23 cellular contexts compared by ENCODE assay signal in the genomic region with DNA sequence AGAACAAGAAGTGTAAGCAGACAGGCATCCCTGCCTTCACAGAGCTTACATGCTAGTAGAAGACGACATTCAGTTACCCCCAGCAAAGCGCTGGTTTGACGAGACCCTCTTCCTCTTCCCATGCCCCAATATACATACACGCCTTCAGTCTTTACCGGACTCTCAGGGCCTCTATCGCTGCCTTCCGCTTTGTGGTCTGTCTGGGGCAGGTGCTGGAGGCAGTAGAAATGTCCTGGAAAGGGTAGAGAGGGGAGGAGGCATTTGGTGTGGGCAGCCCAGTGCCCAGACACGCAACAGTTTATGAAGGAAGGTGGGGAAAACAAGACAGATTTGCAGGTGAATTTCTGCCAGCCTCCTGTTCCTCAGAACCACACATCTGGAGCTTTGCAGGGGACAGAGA. TPM values are rescaled to one million over a fixed set of nuclear protein-coding genes. Genes with fewer than 3 reads are reported as not detected.
DNase-seq lines count a peak whose midpoint lies in the region; ATAC-seq and TF ChIP-seq lines count a peak whose summit lies in the region.
"Had no signal": no experiment of that assay in that cellular context is flagged by ENCODE, and none has a peak within 500 bp of the region (broad histone marks: within the 10 kb centered on the region; RNA-seq: fewer than 3 reads in every experiment).

No MANE protein-coding gene starts in this region.

- POLR2A ChIA-PET in CD4-positive, alpha-beta memory T cell (lab: Charles Lee; ENCODE audit: partially characterized antibody), result interaction anchor here (1.0 to 10.9 kb wide), 4 partner anchors 8 to 433 kb away, joined by 5 to 220 read pairs (median 53); partner anchors contain the start of genes CD164, MICAL1 and ZBTB24
- POLR2A ChIA-PET in naive thymus-derived CD4-positive, alpha-beta T cell (lab: Charles Lee), result interaction anchor here (0.6 to 2.2 kb wide), 5 partner anchors 10 to 73 kb away, joined by 3 to 8 read pairs (median 4); partner anchors contain the start of genes CD164 and MICAL1

- H3K27ac ChIP-seq in CD4-positive, alpha-beta memory T cell (ENCODE audit: low read depth, low read length), result no peak overlapping the region
- H3K27ac ChIP-seq in naive thymus-derived CD4-positive, alpha-beta T cell (ENCODE audit: low read depth, low read length), result no peak overlapping the region
- H3K27ac ChIP-seq: cardiac muscle cell, right atrium auricular region, thoracic aorta had no signal

- H3K9me3 Mint-ChIP-seq in CD14-positive monocyte, result peaks cover 0 to 2% (median 0%) of the 10 kb centered on the region in 7 donors
- peaks cover 0 to 1% (median 0%) of the 10 kb centered on the region in 8 donors for H3K9me3 Mint-ChIP-seq in CD4-positive, alpha-beta memory T cell
- no peaks in the 10 kb centered on the region for H3K9me3 Mint-ChIP-seq in activated T-helper 17 cell treated with anti-CD3 and anti-CD28 coated beads, Interleukin-2, amount 50 U/mL, for 72 hours
- no peaks in the 10 kb centered on the region for H3K9me3 Mint-ChIP-seq in naive thymus-derived CD4-positive, alpha-beta T cell
- H3K9me3 Mint-ChIP-seq: endodermal cell; stimulated activated naive CD8-positive, alpha-beta T cell treated with anti-CD3 and anti-CD28 coated beads, Interleukin-15, Interleukin-2, amounts not matched to agents 100 ng/mL and 50 ng/mL, for 24 hours had no signal

- no peak for ATAC-seq in activated T-helper 17 cell treated with anti-CD3 and anti-CD28 coated beads, Interleukin-2, amount 50 U/mL, for 72 hours (replicated peaks)
- no peak for ATAC-seq in naive thymus-derived CD4-positive, alpha-beta T cell
- no peak for ATAC-seq in GM21619 (IDR thresholded peaks at IDR 0.05; ENCODE audit: unreplicated experiment)
- ATAC-seq: esophagus mucosa had no signal

- CTCF ChIA-PET in CD4-positive, alpha-beta memory T cell (lab: Charles Lee; ENCODE audit: partially characterized antibody), result interaction anchor here (1.3 to 1.5 kb wide), 2 partner anchors 50 to 64 kb away, joined by 3 to 5 read pairs; no protein-coding TSS in a partner anchor
- CTCF ChIA-PET in naive thymus-derived CD4-positive, alpha-beta T cell (lab: Charles Lee), result no interaction called here

- H3K27ac Mint-ChIP-seq in CD14-positive monocyte, result peak overlapping the region in 5 of 7 donors; percentile 18 to 63 (median 20)
- H3K27ac Mint-ChIP-seq in CD4-positive, alpha-beta memory T cell, result peak overlapping the region in 6 of 7 donors; percentile 2 to 81 (median 68)
- H3K27ac Mint-ChIP-seq in activated T-helper 17 cell treated with anti-CD3 and anti-CD28 coated beads, Interleukin-2, amount 50 U/mL, for 72 hours, result peak overlapping the region; percentile 32
- peak overlapping the region; percentile 21 to 87 (median 70) for H3K27ac Mint-ChIP-seq in naive thymus-derived CD4-positive, alpha-beta T cell
- H3K27ac Mint-ChIP-seq: endodermal cell; stimulated activated naive CD8-positive, alpha-beta T cell treated with anti-CD3 and anti-CD28 coated beads, Interleukin-15, Interleukin-2, amounts not matched to agents 100 ng/mL and 50 ng/mL, for 24 hours had no signal

- intact Hi-C loops in CD14-positive monocyte (cut with micrococcal nuclease), result no loop called here
- intact Hi-C loops in CD4-positive, alpha-beta memory T cell (cut with micrococcal nuclease), result no loop called here
- intact Hi-C loops in naive thymus-derived CD4-positive, alpha-beta T cell (cut with micrococcal nuclease), result loop anchor here in 1 of 2 donors (10.0 kb wide), 1 partner anchor 1428 kb away; the partner anchor contains the start of gene AMD1

- peaks cover 56 to 86% of the 10 kb centered on the region in 2 donors for H3K36me3 Mint-ChIP-seq in CD14-positive monocyte
- peaks cover 18 to 55% of the 10 kb centered on the region in 2 donors for H3K36me3 Mint-ChIP-seq in CD4-positive, alpha-beta memory T cell
- peaks cover 51% of the 10 kb centered on the region for H3K36me3 Mint-ChIP-seq in activated T-helper 17 cell treated with anti-CD3 and anti-CD28 coated beads, Interleukin-2, amount 50 U/mL, for 72 hours (ENCODE audit: low read depth)
- peaks cover 0 to 35% (median 0%) of the 10 kb centered on the region in 5 donors for H3K36me3 Mint-ChIP-seq in naive thymus-derived CD4-positive, alpha-beta T cell

- TF ChIP-seq CTCF in CD14-positive monocyte (IDR thresholded peaks at IDR 0.05), result no peak

- no peak overlapping the region for H3K4me3 ChIP-seq in CD4-positive, alpha-beta memory T cell (ENCODE audit: low read length in 2 of 2)
- H3K4me3 ChIP-seq in naive thymus-derived CD4-positive, alpha-beta T cell (ENCODE audit: low read length), result no peak overlapping the region
- H3K4me3 ChIP-seq: cardiac muscle cell, right atrium auricular region, thoracic aorta had no signal

- peaks cover 0 to 2% (median 1%) of the 10 kb centered on the region in 3 donors for H3K27me3 Mint-ChIP-seq in CD14-positive monocyte (ENCODE audit: low read depth in 3 of 3)
- no peaks in the 10 kb centered on the region for H3K27me3 Mint-ChIP-seq in CD4-positive, alpha-beta memory T cell
- no peaks in the 10 kb centered on the region for H3K27me3 Mint-ChIP-seq in activated T-helper 17 cell treated with anti-CD3 and anti-CD28 coated beads, Interleukin-2, amount 50 U/mL, for 72 hours
- no peaks in the 10 kb centered on the region for H3K27me3 Mint-ChIP-seq in naive thymus-derived CD4-positive, alpha-beta T cell
- H3K27me3 Mint-ChIP-seq: stimulated activated naive CD8-positive, alpha-beta T cell treated with anti-CD3 and anti-CD28 coated beads, Interleukin-15, Interleukin-2, amounts not matched to agents 100 ng/mL and 50 ng/mL, for 24 hours had no signal

- DNase-seq in CD14-positive monocyte (ENCODE audit: low spot score), result no peak
- DNase-seq in CD4-positive, alpha-beta memory T cell, result no peak
- no peak for DNase-seq in naive thymus-derived CD4-positive, alpha-beta T cell
- no peak for DNase-seq in midbrain (lab: John Stamatoyannopoulos, UW)
- no peak for DNase-seq in NCI-H146 treated with DMSO at 0.1 percent for 48 hours (lab: John Stamatoyannopoulos, UW; ENCODE audit: unreplicated experiment)
- DNase-seq in AML-193 (lab: John Stamatoyannopoulos, UW), result no peak
- DNase-seq: activated CD4-positive, alpha-beta T cell treated with anti-CD3 and anti-CD28 coated beads, Interleukin-2, amount 50 U/mL, for 48 hours; activated effector memory CD4-positive, alpha-beta T cell treated with anti-CD3 and anti-CD28 coated beads, Interleukin-2, amount 50 U/mL, for 16 hours; activated T-cell treated with anti-CD3 and anti-CD28 coated beads for 4 hours; CD4-positive, CD25-positive, alpha-beta regulatory T cell; cortex of kidney; DMS 273 treated with DMSO at 0.1 percent for 48 hours; endodermal cell; KBM-7; NCI-H1092; NCI-H1694 treated with DMSO at 0.1 percent for 48 hours had no signal

- H3K4me3 Mint-ChIP-seq in CD14-positive monocyte, result no peak overlapping the region
- no peak overlapping the region for H3K4me3 Mint-ChIP-seq in CD4-positive, alpha-beta memory T cell
- no peak overlapping the region for H3K4me3 Mint-ChIP-seq in activated T-helper 17 cell treated with anti-CD3 and anti-CD28 coated beads, Interleukin-2, amount 50 U/mL, for 72 hours
- H3K4me3 Mint-ChIP-seq in naive thymus-derived CD4-positive, alpha-beta T cell, result no peak overlapping the region
- H3K4me3 Mint-ChIP-seq: endodermal cell; stimulated activated naive CD8-positive, alpha-beta T cell treated with anti-CD3 and anti-CD28 coated beads, Interleukin-15, Interleukin-2, amounts not matched to agents 100 ng/mL and 50 ng/mL, for 24 hours had no signal

- H3K4me1 Mint-ChIP-seq in CD14-positive monocyte, result peaks cover 37% of the 10 kb centered on the region
- peaks cover 29 to 57% (median 37%) of the 10 kb centered on the region in 4 donors for H3K4me1 Mint-ChIP-seq in CD4-positive, alpha-beta memory T cell
- peaks cover 33% of the 10 kb centered on the region for H3K4me1 Mint-ChIP-seq in activated T-helper 17 cell treated with anti-CD3 and anti-CD28 coated beads, Interleukin-2, amount 50 U/mL, for 72 hours
- H3K4me1 Mint-ChIP-seq in naive thymus-derived CD4-positive, alpha-beta T cell, result peaks cover 29 to 55% (median 48%) of the 10 kb centered on the region in 7 donors
- H3K4me1 Mint-ChIP-seq: endodermal cell had no signal

- peaks cover 23% of the 10 kb centered on the region for H3K36me3 ChIP-seq in CD4-positive, alpha-beta memory T cell (ENCODE audit: insufficient read depth, low read length)
- peaks cover 1 to 59% (median 4%) of the 10 kb centered on the region in 3 experiments for H3K36me3 ChIP-seq in naive thymus-derived CD4-positive, alpha-beta T cell (ENCODE audit: control insufficient read depth in 2 of 3, insufficient read depth in 3 of 3, low read length in 3 of 3)
- H3K36me3 ChIP-seq: cardiac muscle cell had no signal

- H3K9me3 ChIP-seq in CD4-positive, alpha-beta memory T cell (ENCODE audit: control insufficient read depth in 1 of 2, low read length in 2 of 2), result no peaks in the 10 kb centered on the region
- no peaks in the 10 kb centered on the region for H3K9me3 ChIP-seq in naive thymus-derived CD4-positive, alpha-beta T cell (ENCODE audit: control insufficient read depth in 2 of 3, low read length in 3 of 3)
- H3K9me3 ChIP-seq: right atrium auricular region, thoracic aorta had no signal

- no peaks in the 10 kb centered on the region for H3K27me3 ChIP-seq in CD4-positive, alpha-beta memory T cell (ENCODE audit: insufficient read depth, low read length)
- H3K27me3 ChIP-seq in naive thymus-derived CD4-positive, alpha-beta T cell (ENCODE audit: control insufficient read depth in 2 of 2, insufficient read depth in 2 of 2, low read length in 2 of 2), result no peaks in the 10 kb centered on the region
- H3K27me3 ChIP-seq: cardiac muscle cell, right atrium auricular region had no signal

- peaks cover 44% of the 10 kb centered on the region for H3K4me1 ChIP-seq in CD4-positive, alpha-beta memory T cell (ENCODE audit: insufficient read depth, low read length)
- peaks cover 23 to 24% of the 10 kb centered on the region in 2 donors for H3K4me1 ChIP-seq in naive thymus-derived CD4-positive, alpha-beta T cell (ENCODE audit: control insufficient read depth in 2 of 2, insufficient read depth in 2 of 2, low read length in 2 of 2)

RNA-seq across cellular contexts. Expression of gene SMPD2, which starts 6.0 kb away (rescaled TPM):
- polyA plus RNA-seq in CD14-positive monocyte, result 10 to 100 TPM in 1 of 2 donors, 1 to 10 TPM in 1; 9.5 to 12.3 TPM
- total RNA-seq in CD4-positive, alpha-beta memory T cell, result 10 to 100 TPM; 21.7 to 23.6 TPM
- polyA plus RNA-seq in CD4-positive, alpha-beta memory T cell, result 10 to 100 TPM in 1 of 2 donors, 1 to 10 TPM in 1; 8.2 to 15.8 TPM
- 1 to 10 TPM; 8.0 to 9.7 TPM for total RNA-seq in activated T-helper 17 cell treated with anti-CD3 and anti-CD28 coated beads, Interleukin-2, amount 50 U/mL, for 72 hours
- total RNA-seq in naive thymus-derived CD4-positive, alpha-beta T cell, result 10 to 100 TPM; 16.9 to 33.7 (median 19.6) TPM
- polyA plus RNA-seq in naive thymus-derived CD4-positive, alpha-beta T cell, result 1 to 10 TPM; 5.7 to 9.5 TPM

RNA-seq across cellular contexts. Expression of gene PPIL6, which starts 6.1 kb away (rescaled TPM):
- polyA plus RNA-seq in CD14-positive monocyte, result under 1 TPM; 0.14 to 0.28 TPM
- under 1 TPM; 0.39 to 0.52 TPM for total RNA-seq in CD4-positive, alpha-beta memory T cell
- under 1 TPM; 0.33 to 0.35 TPM for polyA plus RNA-seq in CD4-positive, alpha-beta memory T cell
- total RNA-seq in activated T-helper 17 cell treated with anti-CD3 and anti-CD28 coated beads, Interleukin-2, amount 50 U/mL, for 72 hours, result under 1 TPM in 1 of 2 donors, not detected in 1; 0.39 TPM
- 1 to 10 TPM in 1 of 5 experiments, under 1 TPM in 3, not detected in 1; 0.13 to 1.9 (median 0.40) TPM for total RNA-seq in naive thymus-derived CD4-positive, alpha-beta T cell
- polyA plus RNA-seq in naive thymus-derived CD4-positive, alpha-beta T cell, result under 1 TPM; 0.44 to 0.71 TPM

RNA-seq across cellular contexts. Expression of gene MICAL1, which starts 9.0 kb away (rescaled TPM):
- polyA plus RNA-seq in CD14-positive monocyte, result 10 to 100 TPM in 1 of 2 donors, 1 to 10 TPM in 1; 7.5 to 13.2 TPM
- total RNA-seq in CD4-positive, alpha-beta memory T cell, result 10 to 100 TPM; 76.5 to 79.3 TPM
- polyA plus RNA-seq in CD4-positive, alpha-beta memory T cell, result 10 to 100 TPM in 1 of 2 donors, 1 to 10 TPM in 1; 9.0 to 23.5 TPM
- 10 to 100 TPM; 43.3 to 58.3 TPM for total RNA-seq in activated T-helper 17 cell treated with anti-CD3 and anti-CD28 coated beads, Interleukin-2, amount 50 U/mL, for 72 hours
- 100 to 1,000 TPM in 2 of 5 experiments, 10 to 100 TPM in 3; 61.4 to 125 (median 78.7) TPM for total RNA-seq in naive thymus-derived CD4-positive, alpha-beta T cell
- polyA plus RNA-seq in naive thymus-derived CD4-positive, alpha-beta T cell, result 10 to 100 TPM; 18.3 to 22.6 TPM

RNA-seq across cellular contexts. Expression of gene ZBTB24, which starts 36.5 kb away (rescaled TPM):
- 1 to 10 TPM; 3.4 to 4.7 TPM for polyA plus RNA-seq in CD14-positive monocyte
- 10 to 100 TPM; 27.2 to 28.4 TPM for total RNA-seq in CD4-positive, alpha-beta memory T cell
- polyA plus RNA-seq in CD4-positive, alpha-beta memory T cell, result 10 to 100 TPM in 1 of 2 donors, 1 to 10 TPM in 1; 8.5 to 11.5 TPM
- 10 to 100 TPM; 11.0 to 11.4 TPM for total RNA-seq in activated T-helper 17 cell treated with anti-CD3 and anti-CD28 coated beads, Interleukin-2, amount 50 U/mL, for 72 hours
- 10 to 100 TPM; 10.2 to 26.6 (median 23.4) TPM for total RNA-seq in naive thymus-derived CD4-positive, alpha-beta T cell
- polyA plus RNA-seq in naive thymus-derived CD4-positive, alpha-beta T cell, result 1 to 10 TPM; 6.9 to 9.0 TPM

Comparison
In these comparisons a context has a peak if more than half of its experiments do, and no peak if none do; other contexts are left out.
1. H3K27ac Mint-ChIP-seq: peak in every context shown above with its lines; median percentile 70 in naive thymus-derived CD4-positive, alpha-beta T cell; 68 in CD4-positive, alpha-beta memory T cell; 32 in activated T-helper 17 cell treated with anti-CD3 and anti-CD28 coated beads, Interleukin-2, amount 50 U/mL, for 72 hours; 20 in CD14-positive monocyte.